Comparison of ENCODE assay signal across 14 cellular contexts in the genomic region with DNA sequence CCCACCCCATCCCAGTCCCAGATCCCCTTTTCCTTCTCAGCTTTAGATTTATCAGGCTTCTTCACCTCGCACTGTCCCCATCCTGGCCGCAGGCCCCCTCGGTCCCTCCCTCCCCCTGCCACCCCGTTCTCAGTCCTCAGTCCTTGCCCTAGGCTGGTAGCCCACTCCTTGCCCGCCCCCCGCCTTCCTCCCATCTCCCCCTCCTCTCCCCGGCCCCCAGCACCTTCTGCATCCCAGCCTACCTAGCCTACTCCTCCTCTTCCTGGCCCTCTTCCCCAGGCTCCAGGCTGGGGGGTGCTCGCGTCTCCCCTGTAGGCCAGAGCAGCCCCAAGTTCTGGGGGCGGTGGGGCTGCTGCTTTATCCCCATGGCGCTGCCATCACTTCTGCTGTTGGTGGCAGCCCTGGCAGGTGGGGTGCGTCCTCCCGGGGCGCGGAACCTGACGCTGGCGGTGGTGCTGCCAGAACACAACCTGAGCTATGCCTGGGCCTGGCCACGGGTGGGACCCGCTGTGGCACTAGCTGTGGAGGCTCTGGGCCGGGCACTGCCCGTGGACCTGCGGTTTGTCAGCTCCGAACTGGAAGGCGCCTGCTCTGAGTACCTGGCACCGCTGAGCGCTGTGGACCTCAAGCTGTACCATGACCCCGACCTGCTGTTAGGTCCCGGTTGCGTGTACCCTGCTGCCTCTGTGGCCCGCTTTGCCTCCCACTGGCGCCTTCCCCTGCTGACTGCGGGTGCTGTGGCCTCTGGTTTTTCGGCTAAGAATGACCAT. TPM values are rescaled to one million over a fixed set of nuclear protein-coding genes. Genes with fewer than 3 reads are reported as not detected.
DNase-seq lines count a peak whose midpoint lies in the region; ATAC-seq and TF ChIP-seq lines count a peak whose summit lies in the region.
"Had no signal": no experiment of that assay in that cellular context is flagged by ENCODE, and none has a peak within 500 bp of the region (broad histone marks: within the 10 kb centered on the region; RNA-seq: fewer than 3 reads in every experiment).

No MANE protein-coding gene starts in this region.

- H3K9me3 ChIP-seq in heart right ventricle (no peaks in the 10 kb centered on the region), prostate gland (no peaks in the 10 kb centered on the region), aorta (ENCODE audit: control insufficient read depth, low read length) (no peaks in the 10 kb centered on the region)
- H3K9me3 ChIP-seq: A549 had no signal

- DNase-seq in heart right ventricle (no peak), cardiac septum (ENCODE audit: low spot score) (no peak), foreskin fibroblast (no peak), prostate gland (ENCODE audit: low spot score) (no peak), aorta (peak in 1 of 2 donors; percentile 77), SKM-1 (lab: John Stamatoyannopoulos, UW; ENCODE audit: unreplicated experiment) (no peak), foreskin melanocyte (no peak)
- DNase-seq: DMS79 treated with DMSO at 0.1 percent for 48 hours; NCI-H2171 treated with DMSO at 0.1 percent for 48 hours; PC-3; stimulated activated CD4-positive, alpha-beta T cell treated with anti-CD3 and anti-CD28 coated beads, Interleukin-4, amount 100 ng/mL, for 1 hour; T-helper 9 cell had no signal

- H3K36me3 ChIP-seq in heart right ventricle, result no peaks in the 10 kb centered on the region
- no peaks in the 10 kb centered on the region for H3K36me3 ChIP-seq in prostate gland
- no peaks in the 10 kb centered on the region for H3K36me3 ChIP-seq in aorta (ENCODE audit: control insufficient read depth in 1 of 2, insufficient read depth in 2 of 2, low read length in 1 of 2)

- H3K27ac ChIP-seq in heart right ventricle (peak overlapping the region in 9 of 10 donors; percentile 78 to 90 (median 83)), prostate gland (peak overlapping the region; percentile 70 to 76), aorta (ENCODE audit: low read depth in 1 of 2, low read length in 2 of 2) (no peak overlapping the region)
- H3K27ac ChIP-seq: A549 had no signal

- ATAC-seq in heart right ventricle, result peak in 1 of 8 donors; percentile 24
- ATAC-seq in aorta (ENCODE audit: low FRiP score), result no peak
- ATAC-seq in HG03175 (IDR thresholded peaks at IDR 0.05; ENCODE audit: unreplicated experiment), result no peak
- ATAC-seq: A549, PC-3 had no signal

- WGBS in heart right ventricle, 2 donors, result 81 to 84% methylated on average over 32 to 33 of the region's 33 CpGs
- 77% methylated on average over 31 of the region's 33 CpGs for WGBS in prostate gland
- WGBS in aorta, 2 donors, result 68 to 72% methylated on average over 33 of the region's 33 CpGs

- no peak for TF ChIP-seq POLR2A in prostate gland (IDR thresholded peaks at IDR 0.05)

- H3K4me1 ChIP-seq in heart right ventricle (peaks cover 16 to 47% (median 33%) of the 10 kb centered on the region in 9 donors), prostate gland (replicated peaks) (no peaks in the 10 kb centered on the region), aorta (ENCODE audit: control insufficient read depth in 1 of 2, insufficient read depth in 2 of 2, low read length in 2 of 2) (no peaks in the 10 kb centered on the region)

- H3K27me3 ChIP-seq in heart right ventricle, result peaks cover 0 to 7% (median 0%) of the 10 kb centered on the region in 7 donors
- no peaks in the 10 kb centered on the region for H3K27me3 ChIP-seq in prostate gland (replicated peaks; ENCODE audit: insufficient read depth)
- no peaks in the 10 kb centered on the region for H3K27me3 ChIP-seq in aorta (ENCODE audit: control insufficient read depth in 1 of 2, insufficient read depth in 2 of 2, low read length in 1 of 2)

- TF ChIP-seq CTCF in heart right ventricle (IDR thresholded peaks at IDR 0.05) (no peak), foreskin fibroblast (IDR thresholded peaks at IDR 0.05; ENCODE audit: low read depth, low read length) (no peak), prostate gland (IDR thresholded peaks at IDR 0.05) (no peak)

- intact Hi-C loops in heart right ventricle (cut with DNase I), result loop anchor here in 3 of 10 donors (5.0 to 10.0 kb wide), 2 partner anchors 35 to 233 kb away; partner anchors contain the start of genes FAM221B (in 3 of the 3) and TMEM8B (in 3 of the 3)
- intact Hi-C loops in cardiac septum (cut with DNase I), result no loop called here
- intact Hi-C loops in prostate gland (cut with DNase I), result no loop called here
- intact Hi-C loops in aorta (cut with DNase I), result loop anchor here (5.0 to 10.0 kb wide), 3 partner anchors 35 to 233 kb away; partner anchors contain the start of genes FAM221B (in 1 of the 2) and TMEM8B (in 1 of the 2)

- H3K4me3 ChIP-seq in heart right ventricle (peak overlapping the region; percentile 38 to 78 (median 69)), foreskin fibroblast (ENCODE audit: low read depth in 1 of 2, low read length in 2 of 2) (peak overlapping the region; percentile 53 to 62), prostate gland (peak overlapping the region; percentile 41 to 50), aorta (ENCODE audit: low read length in 2 of 2) (peak overlapping the region; percentile 11 to 32)
- H3K4me3 ChIP-seq: A549 had no signal

RNA-seq across cellular contexts. Expression of gene NPR2, which starts 0.8 kb away (rescaled TPM):
- total RNA-seq in heart right ventricle, result 10 to 100 TPM; 18.9 to 26.4 (median 20.8) TPM
- polyA plus RNA-seq in heart right ventricle, result 10 to 100 TPM; 13.5 to 25.5 TPM
- 20.4 TPM for total RNA-seq in cardiac septum
- 10 to 100 TPM; 17.3 to 33.2 TPM for total RNA-seq in prostate gland
- total RNA-seq in aorta, result 10 to 100 TPM; 39.7 to 45.6 TPM
- 10 to 100 TPM; 13.3 to 85.0 TPM for polyA plus RNA-seq in aorta

RNA-seq across cellular contexts. Expression of gene SPAG8, which starts 19.8 kb away (rescaled TPM):
- total RNA-seq in heart right ventricle, result 1 to 10 TPM in 9 of 10 donors, under 1 TPM in 1; 0.86 to 4.2 (median 2.9) TPM
- 1 to 10 TPM in 1 of 2 donors, under 1 TPM in 1; 0.84 to 6.0 TPM for polyA plus RNA-seq in heart right ventricle
- 3.5 TPM for total RNA-seq in cardiac septum
- 1 to 10 TPM in 1 of 2 donors, under 1 TPM in 1; 0.68 to 9.2 TPM for total RNA-seq in prostate gland
- 1 to 10 TPM in 1 of 2 donors, under 1 TPM in 1; 0.71 to 3.0 TPM for total RNA-seq in aorta
- polyA plus RNA-seq in aorta, result 1 to 10 TPM in 1 of 2 donors, not detected in 1; 4.4 TPM
- total RNA-seq: PC-3 had no signal

RNA-seq across cellular contexts. Expression of gene HINT2, which starts 22.6 kb away (rescaled TPM):
- total RNA-seq in heart right ventricle (10 to 100 TPM; 56.8 to 83.1 (median 76.7) TPM), cardiac septum (57.6 TPM), prostate gland (10 to 100 TPM; 38.6 to 39.7 TPM), aorta (10 to 100 TPM; 21.3 to 26.0 TPM)
- polyA plus RNA-seq in heart right ventricle (100 to 1,000 TPM in 1 of 2 donors, 10 to 100 TPM in 1; 69.9 to 120 TPM), aorta (10 to 100 TPM; 34.8 to 61.5 TPM)

RNA-seq across cellular contexts. Expression of gene FAM221B, which starts 36.3 kb away (rescaled TPM):
- not detected for total RNA-seq in heart right ventricle
- polyA plus RNA-seq in heart right ventricle, result not detected
- not detected for total RNA-seq in cardiac septum
- total RNA-seq in prostate gland, result 1 to 10 TPM in 1 of 2 donors, under 1 TPM in 1; 0.46 to 5.1 TPM
- total RNA-seq in aorta, result not detected
- polyA plus RNA-seq in aorta, result under 1 TPM in 1 of 2 donors, not detected in 1; 0.13 TPM
- total RNA-seq: PC-3 had no signal
- polyA plus RNA-seq: A549 had no signal

RNA-seq across cellular contexts. Expression of gene TMEM8B, which starts 36.8 kb away (rescaled TPM):
- total RNA-seq in heart right ventricle (10 to 100 TPM; 13.6 to 22.9 (median 20.5) TPM), cardiac septum (22.0 TPM), prostate gland (10 to 100 TPM; 15.8 to 25.9 TPM), aorta (10 to 100 TPM; 16.3 to 20.8 TPM)
- polyA plus RNA-seq in heart right ventricle (1 to 10 TPM; 6.7 to 8.0 TPM), aorta (10 to 100 TPM in 1 of 2 donors, 1 to 10 TPM in 1; 6.8 to 31.2 TPM)

Comparison
In these comparisons a context has a peak if more than half of its experiments do, and no peak if none do; other contexts are left out.
1. H3K27ac ChIP-seq: peak in heart right ventricle (9 of 10) and prostate gland (2 of 2); none in aorta (0 of 2).
2. intact Hi-C loops: an anchor here in aorta (5.0 to 10.0 kb wide); none called in cardiac septum and prostate gland.
3. Peak in every context shown above with its lines, with median percentiles within 50 percentile points of each other: H3K4me3 ChIP-seq.